Comparison of ENCODE assay signal across 16 cellular contexts in the genomic region with DNA sequence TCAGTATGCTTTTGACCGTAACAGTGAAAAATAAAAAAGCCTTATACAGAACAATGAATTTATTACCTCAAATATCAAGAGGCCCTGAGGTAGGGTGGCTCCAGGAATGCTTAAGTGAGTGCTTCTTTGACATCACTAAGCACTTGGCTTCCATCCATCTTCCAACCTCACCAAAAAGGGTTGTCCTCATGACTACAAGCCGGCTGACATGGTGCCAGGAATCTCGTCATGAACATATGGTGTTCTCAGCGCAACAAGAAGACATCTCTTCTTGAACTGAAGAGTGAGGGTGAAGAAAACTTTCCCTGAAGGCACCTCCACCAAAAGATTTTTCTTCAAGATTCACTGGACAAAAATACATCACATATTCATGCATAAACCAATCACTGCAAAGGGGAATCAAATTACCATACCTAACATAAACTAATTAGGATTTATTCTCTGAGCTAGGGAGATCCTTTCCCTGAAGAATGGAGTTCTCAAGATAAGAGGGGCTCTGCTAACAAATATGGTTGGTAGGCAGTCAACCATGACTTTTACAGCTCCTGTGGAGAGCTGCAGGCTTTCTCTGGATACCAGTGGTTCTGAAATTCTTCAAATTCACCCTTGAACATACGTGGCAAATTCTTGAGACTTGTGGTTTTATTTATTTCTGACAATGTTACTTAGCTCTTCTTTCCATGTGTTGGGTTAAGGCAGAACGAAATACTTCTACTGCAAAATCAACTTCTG. TPM values are rescaled to one million over a fixed set of nuclear protein-coding genes. Genes with fewer than 3 reads are reported as not detected.
DNase-seq lines count a peak whose midpoint lies in the region; ATAC-seq and TF ChIP-seq lines count a peak whose summit lies in the region.
"Had no signal": no experiment of that assay in that cellular context is flagged by ENCODE, and none has a peak within 500 bp of the region (broad histone marks: within the 10 kb centered on the region; RNA-seq: fewer than 3 reads in every experiment).

No MANE protein-coding gene starts in this region.

- H3K9ac ChIP-seq in neuronal stem cell (ENCODE audit: low read depth, low read length, poor library complexity), result no peak overlapping the region

- TF ChIP-seq CTCF in choroid plexus epithelial cell (conservative IDR thresholded peaks at IDR 0.05; ENCODE audit: low read depth, low read length), result no peak

- H2BK12ac ChIP-seq in neuronal stem cell (ENCODE audit: low read length), result no peak overlapping the region

- H2AFZ ChIP-seq in neuronal stem cell (ENCODE audit: low read length), result no peak overlapping the region

- H3K79me1 ChIP-seq in neuronal stem cell (ENCODE audit: low read depth, low read length), result no peaks in the 10 kb centered on the region

- H3K23ac ChIP-seq in neuronal stem cell (ENCODE audit: low read depth, low read length, poor library complexity), result no peak overlapping the region

- no peak overlapping the region for H4K91ac ChIP-seq in neuronal stem cell (ENCODE audit: low read depth, low read length, poor library complexity)

- H4K8ac ChIP-seq in neuronal stem cell (ENCODE audit: low read depth, low read length), result no peak overlapping the region

- ATAC-seq in GM21737 (IDR thresholded peaks at IDR 0.05; ENCODE audit: unreplicated experiment) (no peak), HG02884 (IDR thresholded peaks at IDR 0.05; ENCODE audit: unreplicated experiment) (no peak), GM18498 (IDR thresholded peaks at IDR 0.05; ENCODE audit: unreplicated experiment) (no peak)
- ATAC-seq: HepG2 had no signal

- H3K36me3 ChIP-seq in neuronal stem cell (replicated peaks in 1 of 2; ENCODE audit: control insufficient read depth in 2 of 2, insufficient read depth in 2 of 2, low read length in 2 of 2), result no peaks in the 10 kb centered on the region
- H3K36me3 ChIP-seq: left ventricle myocardium inferior had no signal

- no peak overlapping the region for H3K4me2 ChIP-seq in neuronal stem cell (ENCODE audit: insufficient read depth, low read length, poor library complexity, severe bottlenecking)

- no peaks in the 10 kb centered on the region for H3K9me3 ChIP-seq in neuronal stem cell (replicated peaks in 1 of 2; ENCODE audit: control insufficient read depth in 2 of 2, insufficient read depth in 1 of 2, low read depth in 1 of 2, low read length in 2 of 2)
- H3K9me3 ChIP-seq: left ventricle myocardium inferior had no signal

- H2AK5ac ChIP-seq in neuronal stem cell (ENCODE audit: low read depth, low read length), result no peak overlapping the region

- no peaks in the 10 kb centered on the region for H3K27me3 ChIP-seq in neuronal stem cell (ENCODE audit: control insufficient read depth in 3 of 3, insufficient read depth in 3 of 3, low read depth in 1 of 3, low read length in 3 of 3)

- no peak overlapping the region for H2BK120ac ChIP-seq in neuronal stem cell (ENCODE audit: low read depth, low read length)

- no peak overlapping the region for H3K14ac ChIP-seq in neuronal stem cell (ENCODE audit: low read length)

- no peak overlapping the region for H3K4ac ChIP-seq in neuronal stem cell (ENCODE audit: low read length)

- no CpG with 5 or more reads among the region's 6 CpGs for WGBS in neuronal stem cell (ENCODE audit: extremely low coverage in 2 of 2, insufficient read length in 2 of 2, insufficient replicate concordance in 1 of 2), 2 donors

- peak; percentile 32 for DNase-seq in GM04504 (ENCODE audit: low read depth)
- DNase-seq in NCI-H2171 treated with DMSO at 0.1 percent for 48 hours (lab: John Stamatoyannopoulos, UW), result peak; percentile 39
- DNase-seq in choroid plexus epithelial cell (ENCODE audit: low read depth), result peak; percentile 85
- peak; percentile 4 for DNase-seq in pons (ENCODE audit: low spot score)
- DNase-seq in neuronal stem cell (ENCODE audit: low spot score), result no peak
- DNase-seq: activated CD4-positive, CD25-positive, alpha-beta regulatory T cell treated with anti-CD3 and anti-CD28 coated beads, Interleukin-2, amount 50 U/mL, for 72 hours; activated naive CD4-positive, alpha-beta T cell treated with anti-CD3 and anti-CD28 coated beads for 36 hours; caudate nucleus; left ventricle myocardium inferior; NCI-H1092 treated with DMSO at 0.1 percent for 48 hours; NCI-H510A; trophoblast cell had no signal

- H3K4me3 ChIP-seq in choroid plexus epithelial cell (ENCODE audit: low read depth, low read length), result no peak overlapping the region
- H3K4me3 ChIP-seq in neuronal stem cell (ENCODE audit: low read length in 2 of 2), result no peak overlapping the region
- H3K4me3 ChIP-seq: left ventricle myocardium inferior had no signal

- H3K4me1 ChIP-seq in neuronal stem cell (ENCODE audit: control insufficient read depth in 2 of 2, insufficient read depth in 1 of 2, low read depth in 1 of 2, low read length in 2 of 2), result no peaks in the 10 kb centered on the region
- H3K4me1 ChIP-seq: left ventricle myocardium inferior had no signal

- no peak overlapping the region for H3K18ac ChIP-seq in neuronal stem cell (ENCODE audit: low read length)

- H2BK5ac ChIP-seq in neuronal stem cell (ENCODE audit: low read length), result no peak overlapping the region

- H2BK15ac ChIP-seq in neuronal stem cell (ENCODE audit: low read length), result no peak overlapping the region

- H3K27ac ChIP-seq in neuronal stem cell (replicated peaks; ENCODE audit: low read length), result no peak overlapping the region
- H3K27ac ChIP-seq: left ventricle myocardium inferior had no signal

RNA-seq across cellular contexts. Expression of gene AGXT2, which starts 49.5 kb away (rescaled TPM):
- polyA plus RNA-seq in neuronal stem cell (2013, experiment 1 of 2), result not detected
- not detected for polyA plus RNA-seq in neuronal stem cell (2013, experiment 2 of 2)
